In genomic region chr19:29547361-29547960, GRCh38 we compare ENCODE assay signal across 20 cellular contexts. TPM values are rescaled to one million over a fixed set of nuclear protein-coding genes. Genes with fewer than 3 reads are reported as not detected.
DNase-seq lines count a peak whose midpoint lies in the region; ATAC-seq and TF ChIP-seq lines count a peak whose summit lies in the region.
"Had no signal": no experiment of that assay in that cellular context is flagged by ENCODE, and none has a peak within 500 bp of the region (broad histone marks: within the 10 kb centered on the region; RNA-seq: fewer than 3 reads in every experiment).

No MANE protein-coding gene starts in this region.

- intact Hi-C loops in CD14-positive monocyte (cut with micrococcal nuclease), result no loop called here
- intact Hi-C loops in tibial artery (cut with DNase I; ENCODE audit: low total_unique reads), result no loop called here

- peaks cover 0 to 4% (median under 1%) of the 10 kb centered on the region in 7 donors for H3K9me3 Mint-ChIP-seq in CD14-positive monocyte
- H3K9me3 Mint-ChIP-seq in natural killer cell treated with Interleukin-12 subunit alpha and Interleukin-12 subunit beta and Interleukin-15 and Interleukin-18, amount 100 ng/mL, for 72 hours, result no peaks in the 10 kb centered on the region

- no peaks in the 10 kb centered on the region for H3K36me3 Mint-ChIP-seq in CD14-positive monocyte
- H3K36me3 Mint-ChIP-seq in natural killer cell treated with Interleukin-12 subunit alpha and Interleukin-12 subunit beta and Interleukin-15 and Interleukin-18, amount 100 ng/mL, for 72 hours, result no peaks in the 10 kb centered on the region

- DNase-seq in CD14-positive monocyte (ENCODE audit: low spot score) (peak; percentile 19), NT2/D1 (ENCODE audit: low read depth, low spot score) (no peak), islet precursor cell (peak; percentile 61), tibial artery (peak; percentile 12 to 20), NK-92 (lab: John Stamatoyannopoulos, UW; ENCODE audit: unreplicated experiment) (no peak)
- no peak for DNase-seq in natural killer cell treated with Interleukin-12 subunit alpha and Interleukin-12 subunit beta and Interleukin-15 and Interleukin-18, amount 100 ng/mL, for 72 hours (ENCODE audit: low spot score)
- DNase-seq: ACHN, DMS79 treated with DMSO at 0.1 percent for 48 hours, HCEC 1CT, NCI-H1417, NCI-H187, NCI-H2107, NCI-H226, NCI-H524 had no signal

- H3K27me3 ChIP-seq in NT2/D1 (ENCODE audit: insufficient read depth, insufficient read length), result no peaks in the 10 kb centered on the region
- peaks cover 0 to 7% of the 10 kb centered on the region in 2 donors for H3K27me3 ChIP-seq in tibial artery

- no peaks in the 10 kb centered on the region for H3K9me3 ChIP-seq in NT2/D1 (ENCODE audit: insufficient read depth, low read length)
- peaks cover 0 to 1% (median 0%) of the 10 kb centered on the region in 3 donors for H3K9me3 ChIP-seq in tibial artery

- no peaks in the 10 kb centered on the region for H3K4me1 Mint-ChIP-seq in CD14-positive monocyte
- no peaks in the 10 kb centered on the region for H3K4me1 Mint-ChIP-seq in natural killer cell treated with Interleukin-12 subunit alpha and Interleukin-12 subunit beta and Interleukin-15 and Interleukin-18, amount 100 ng/mL, for 72 hours (ENCODE audit: low read depth in 2 of 2)

- H3K36me3 ChIP-seq in NT2/D1 (ENCODE audit: insufficient read depth, insufficient read length, low read length), result no peaks in the 10 kb centered on the region
- H3K36me3 ChIP-seq in tibial artery, result no peaks in the 10 kb centered on the region

- peaks cover 2 to 6% (median 3%) of the 10 kb centered on the region in 3 donors for H3K27me3 Mint-ChIP-seq in CD14-positive monocyte (ENCODE audit: low read depth in 3 of 3)
- peaks cover 8 to 9% of the 10 kb centered on the region in 2 donors for H3K27me3 Mint-ChIP-seq in natural killer cell treated with Interleukin-12 subunit alpha and Interleukin-12 subunit beta and Interleukin-15 and Interleukin-18, amount 100 ng/mL, for 72 hours

- no peak overlapping the region for H3K27ac ChIP-seq in tibial artery
- H3K27ac ChIP-seq: C4-2B, HL-60 had no signal

- no peak for TF ChIP-seq CTCF in CD14-positive monocyte (IDR thresholded peaks at IDR 0.05)
- TF ChIP-seq CTCF in tibial artery (IDR thresholded peaks at IDR 0.05), result no peak

- no peak overlapping the region for H3K4me3 ChIP-seq in NT2/D1 (ENCODE audit: insufficient read length, low read depth)
- no peak overlapping the region for H3K4me3 ChIP-seq in tibial artery

- H3K4me3 Mint-ChIP-seq in CD14-positive monocyte, result no peak overlapping the region
- no peak overlapping the region for H3K4me3 Mint-ChIP-seq in natural killer cell treated with Interleukin-12 subunit alpha and Interleukin-12 subunit beta and Interleukin-15 and Interleukin-18, amount 100 ng/mL, for 72 hours

- H3K4me1 ChIP-seq in NT2/D1 (ENCODE audit: insufficient read depth, insufficient read length) (peaks cover 7% of the 10 kb centered on the region), tibial artery (no peaks in the 10 kb centered on the region)

- peak overlapping the region; percentile 36 for H3K9ac ChIP-seq in NT2/D1 (ENCODE audit: insufficient read length, low read depth)

- H3K27ac Mint-ChIP-seq in CD14-positive monocyte, result peak overlapping the region in 1 of 7 donors; percentile 60
- no peak overlapping the region for H3K27ac Mint-ChIP-seq in natural killer cell treated with Interleukin-12 subunit alpha and Interleukin-12 subunit beta and Interleukin-15 and Interleukin-18, amount 100 ng/mL, for 72 hours

- ATAC-seq in natural killer cell treated with Interleukin-12 subunit alpha and Interleukin-12 subunit beta and Interleukin-15 and Interleukin-18, amount 100 ng/mL, for 72 hours, result no peak
- no peak for ATAC-seq in GM21367 (IDR thresholded peaks at IDR 0.05; ENCODE audit: unreplicated experiment)
- ATAC-seq: Right ventricle myocardium inferior had no signal

RNA-seq across cellular contexts. Expression of gene VSTM2B, which starts 21.7 kb away (rescaled TPM):
- polyA plus RNA-seq in CD14-positive monocyte, result not detected
- not detected for total RNA-seq in natural killer cell treated with Interleukin-12 subunit alpha and Interleukin-12 subunit beta and Interleukin-15 and Interleukin-18, amount 100 ng/mL, for 72 hours
- total RNA-seq: HT1080, M059J, Right ventricle myocardium inferior had no signal

RNA-seq across cellular contexts. Expression of gene POP4, which starts 58.6 kb away (rescaled TPM):
- polyA plus RNA-seq in CD14-positive monocyte, result 100 to 1,000 TPM; 161 to 162 TPM
- 100 to 1,000 TPM in 1 of 2 donors, 10 to 100 TPM in 1; 94.3 to 108 TPM for total RNA-seq in natural killer cell treated with Interleukin-12 subunit alpha and Interleukin-12 subunit beta and Interleukin-15 and Interleukin-18, amount 100 ng/mL, for 72 hours

Comparison
In these comparisons a context has a peak if more than half of its experiments do, and no peak if none do; other contexts are left out.
1. DNase-seq: peak in CD14-positive monocyte (single experiment), islet precursor cell (single experiment) and tibial artery (2 of 2); none in NT2/D1 (single experiment), NK-92 (single experiment) and natural killer cell treated with Interleukin-12 subunit alpha and Interleukin-12 subunit beta and Interleukin-15 and Interleukin-18, amount 100 ng/mL, for 72 hours (single experiment).